ENCODE assay signal across 9 cellular contexts in genomic region chr4:139176299-139177048, GRCh38. TPM values are rescaled to one million over a fixed set of nuclear protein-coding genes. Genes with fewer than 3 reads are reported as not detected.
A peak's percentile ranks its signal among the peaks of the same experiment; 100 is the strongest.
DNase-seq lines count a peak whose midpoint lies in the region; ATAC-seq, FAIRE-seq and TF ChIP-seq lines count a peak whose summit lies in the region.
"Had no signal": no experiment of that assay in that cellular context is flagged by ENCODE, and none has a peak within 500 bp of the region (broad histone marks: within the 10 kb centered on the region; RNA-seq: fewer than 3 reads in every experiment).

No MANE protein-coding gene starts in this region.

- H3K4me1 ChIP-seq in pancreas (peaks cover 0 to 16% (median 0%) of the 10 kb centered on the region in 3 donors), tibial artery (peaks cover 0 to 42% (median 13%) of the 10 kb centered on the region in 4 donors)

- POLR2A ChIA-PET in activated naive CD8-positive, alpha-beta T cell treated with anti-CD3 and anti-CD28 coated beads, Interleukin-2, amount 10 ng/mL, durations not matched to agents 7 days and 5 days (lab: Charles Lee), result interaction anchor here (1.1 to 3.2 kb wide), 5 partner anchors 51 to 161 kb away, joined by 3 to 23 read pairs (median 11); partner anchors contain the start of genes NAA15, NDUFC1 and NOCT

- H3K9me3 Mint-ChIP-seq in activated naive CD8-positive, alpha-beta T cell treated with anti-CD3 and anti-CD28 coated beads, Interleukin-2, amount 10 ng/mL, durations not matched to agents 7 days and 5 days, result no peaks in the 10 kb centered on the region

- H3K4me3 Mint-ChIP-seq in activated naive CD8-positive, alpha-beta T cell treated with anti-CD3 and anti-CD28 coated beads, Interleukin-2, amount 10 ng/mL, durations not matched to agents 7 days and 5 days, result peak overlapping the region; percentile 91

- H3K4me3 ChIP-seq in pancreas, result peak overlapping the region; percentile 60 to 97 (median 89)
- peak overlapping the region; percentile 86 to 87 for H3K4me3 ChIP-seq in tibial artery

- H3K9me3 ChIP-seq in pancreas (no peaks in the 10 kb centered on the region), tibial artery (no peaks in the 10 kb centered on the region)

- TF ChIP-seq CTCF in pancreas (IDR thresholded peaks at IDR 0.05), result no peak
- no peak for TF ChIP-seq CTCF in tibial artery (IDR thresholded peaks at IDR 0.05)

- H3K27me3 Mint-ChIP-seq in activated naive CD8-positive, alpha-beta T cell treated with anti-CD3 and anti-CD28 coated beads, Interleukin-2, amount 10 ng/mL, durations not matched to agents 7 days and 5 days, result peaks cover 22% of the 10 kb centered on the region

- intact Hi-C loops in Right ventricle myocardium inferior (cut with DNase I) (loop anchor here (2.0 to 5.0 kb wide), 3 partner anchors 94 to 144 kb away; partner anchors contain the start of gene NAA15), pancreas (cut with DNase I) (no loop called here), tibial artery (cut with DNase I; ENCODE audit: low total_unique reads) (loop anchor here (5.0 to 10.0 kb wide), 3 partner anchors 94 to 162 kb away; partner anchors contain the start of gene NOCT)

- H3K27ac ChIP-seq in pancreas (peak overlapping the region; percentile 99 to 100 (median 99)), tibial artery (peak overlapping the region; percentile 99 to 100)

- H3K27me3 ChIP-seq in pancreas, result no peaks in the 10 kb centered on the region
- no peaks in the 10 kb centered on the region for H3K27me3 ChIP-seq in tibial artery

- DNase-seq in DMS79 (lab: John Stamatoyannopoulos, UW), result peak; percentile 29
- DNase-seq in Kasumi-1 (lab: John Stamatoyannopoulos, UW), result peak; percentile 27 to 55
- DNase-seq in SKM-1 treated with dmso at 0.1 percent for 144 hours (lab: John Stamatoyannopoulos, UW; ENCODE audit: unreplicated experiment), result peak; percentile 58
- DNase-seq in activated naive CD8-positive, alpha-beta T cell treated with anti-CD3 and anti-CD28 coated beads, Interleukin-2, amount 10 ng/mL, durations not matched to agents 7 days and 5 days, result peak; percentile 78
- DNase-seq in Right ventricle myocardium inferior (ENCODE audit: missing footprints), result peak; percentile 93
- peak; percentile 78 to 90 (median 87) for DNase-seq in pancreas
- DNase-seq in tibial artery, result peak; percentile 87 to 94

- ATAC-seq in GM21825 (IDR thresholded peaks at IDR 0.05; ENCODE audit: unreplicated experiment), result peak; percentile 15
- peak; percentile 20 for ATAC-seq in activated naive CD8-positive, alpha-beta T cell treated with anti-CD3 and anti-CD28 coated beads, Interleukin-2, amount 10 ng/mL, durations not matched to agents 7 days and 5 days (ENCODE audit: low read depth)
- peak; percentile 68 for ATAC-seq in Right ventricle myocardium inferior
- ATAC-seq in pancreas, result peak; percentile 51 to 70 (median 63)

- H3K4me1 Mint-ChIP-seq in activated naive CD8-positive, alpha-beta T cell treated with anti-CD3 and anti-CD28 coated beads, Interleukin-2, amount 10 ng/mL, durations not matched to agents 7 days and 5 days, result peaks cover 16% of the 10 kb centered on the region

- H3K36me3 Mint-ChIP-seq in activated naive CD8-positive, alpha-beta T cell treated with anti-CD3 and anti-CD28 coated beads, Interleukin-2, amount 10 ng/mL, durations not matched to agents 7 days and 5 days, result no peaks in the 10 kb centered on the region

- FAIRE-seq in pancreas (lab: Jason Lieb, UNC), result no peak
- FAIRE-seq: islet of Langerhans had no signal

- H3K27ac Mint-ChIP-seq in activated naive CD8-positive, alpha-beta T cell treated with anti-CD3 and anti-CD28 coated beads, Interleukin-2, amount 10 ng/mL, durations not matched to agents 7 days and 5 days, result peak overlapping the region; percentile 25

- WGBS in pancreas, 2 donors, result 0 to 1% methylated on average over 78 to 89 of the region's 89 CpGs

- H3K36me3 ChIP-seq in pancreas, result no peaks in the 10 kb centered on the region
- no peaks in the 10 kb centered on the region for H3K36me3 ChIP-seq in tibial artery

RNA-seq across cellular contexts. Expression of gene ELF2, which starts 0.5 kb away (rescaled TPM):
- total RNA-seq in activated naive CD8-positive, alpha-beta T cell treated with anti-CD3 and anti-CD28 coated beads, Interleukin-2, amount 10 ng/mL, durations not matched to agents 7 days and 5 days, result 10 to 100 TPM; 43.9 to 48.2 TPM
- total RNA-seq in Right ventricle myocardium inferior (38.0 TPM), pancreas (10 to 100 TPM; 16.6 to 31.6 (median 20.1) TPM)
- 10 to 100 TPM in 1 of 2 donors, 1 to 10 TPM in 1; 9.0 to 14.9 TPM for polyA plus RNA-seq in pancreas

Comparison
In these comparisons a context has a peak if more than half of its experiments do, and no peak if none do; other contexts are left out.
1. Peak in every context shown above with its lines: DNase-seq, ATAC-seq, H3K4me3 ChIP-seq and H3K27ac ChIP-seq.
2. DNase-seq: peak in every context shown above with its lines; median percentile 93 in Right ventricle myocardium inferior; 90 in tibial artery; 87 in pancreas; 78 in activated naive CD8-positive, alpha-beta T cell treated with anti-CD3 and anti-CD28 coated beads, Interleukin-2, amount 10 ng/mL, durations not matched to agents 7 days and 5 days; 58 in SKM-1 treated with dmso at 0.1 percent for 144 hours; 41 in Kasumi-1; 29 in DMS79.
3. ATAC-seq: peak in every context shown above with its lines; median percentile 68 in Right ventricle myocardium inferior; 63 in pancreas; 20 in activated naive CD8-positive, alpha-beta T cell treated with anti-CD3 and anti-CD28 coated beads, Interleukin-2, amount 10 ng/mL, durations not matched to agents 7 days and 5 days; 15 in GM21825.
4. intact Hi-C loops: an anchor here in Right ventricle myocardium inferior (2.0 to 5.0 kb wide) and tibial artery (5.0 to 10.0 kb wide); none called in pancreas.